In genomic region chr1:165169729-165170128, GRCh38 we compare ENCODE assay signal across 28 cellular contexts.
"Had no signal": no experiment of that assay in that cellular context is flagged by ENCODE, and none has a peak within 500 bp of the region (broad histone marks: within the 10 kb centered on the region; RNA-seq: fewer than 3 reads in every experiment).

No MANE protein-coding gene starts in this region.

- H3K9me3 Mint-ChIP-seq: activated CD4-positive, alpha-beta memory T cell treated with anti-CD3 and anti-CD28 coated beads for 36 hours; activated CD4-positive, alpha-beta T cell treated with anti-CD3 and anti-CD28 coated beads, Interleukin-2, amount 10 ng/mL, durations not matched to agents 24 days and 14 days; activated naive CD4-positive, alpha-beta T cell treated with anti-CD3 and anti-CD28 coated beads, Interleukin-2, amount 10 ng/mL, durations not matched to agents 7 days and 5 days; activated naive CD8-positive, alpha-beta T cell treated with anti-CD3 and anti-CD28 coated beads, Interleukin-2, amount 10 ng/mL, durations not matched to agents 7 days and 5 days; activated T-cell treated with anti-CD3 and anti-CD28 coated beads, Interleukin-2, amount 50 U/mL, for 24 hours; brain; central memory CD8-positive, alpha-beta T cell; dendritic cell treated with granulocyte-macrophage colony-stimulating factor and Interleukin-4, amounts not matched to agents 40 ng/mL and 50 ng/mL, for 4 days; endodermal cell had no signal

- H3K9me3 ChIP-seq: ascending aorta, esophagus muscularis mucosa had no signal

- H3K27me3 ChIP-seq: ascending aorta, esophagus muscularis mucosa had no signal

- H3K27me3 Mint-ChIP-seq: activated CD4-positive, alpha-beta T cell treated with anti-CD3 and anti-CD28 coated beads, Interleukin-2, amount 10 ng/mL, durations not matched to agents 24 days and 14 days; activated naive CD8-positive, alpha-beta T cell treated with anti-CD3 and anti-CD28 coated beads, Interleukin-2, amount 10 ng/mL, durations not matched to agents 7 days and 5 days; central memory CD8-positive, alpha-beta T cell had no signal

- H3K4me3 Mint-ChIP-seq: activated CD4-positive, alpha-beta memory T cell treated with anti-CD3 and anti-CD28 coated beads for 36 hours; activated CD4-positive, alpha-beta T cell treated with anti-CD3 and anti-CD28 coated beads for 36 hours; activated CD4-positive, alpha-beta T cell treated with anti-CD3 and anti-CD28 coated beads, Interleukin-2, amount 10 ng/mL, durations not matched to agents 24 days and 14 days; activated CD8-positive, alpha-beta memory T cell treated with anti-CD3 and anti-CD28 coated beads, Interleukin-2, amount 10 ng/mL, durations not matched to agents 7 days and 5 days; activated CD8-positive, alpha-beta T cell treated with anti-CD3 and anti-CD28 coated beads, Interleukin-2, amount 10 ng/mL, durations not matched to agents 7 days and 5 days; activated naive CD4-positive, alpha-beta T cell treated with anti-CD3 and anti-CD28 coated beads, Interleukin-2, amount 10 ng/mL, durations not matched to agents 7 days and 5 days; activated naive CD8-positive, alpha-beta T cell treated with anti-CD3 and anti-CD28 coated beads, Interleukin-2, amount 10 ng/mL, durations not matched to agents 7 days and 5 days; activated T-cell treated with anti-CD3 and anti-CD28 coated beads, Interleukin-2, amount 50 U/mL, for 24 hours; activated T-cell treated with anti-CD3 and anti-CD28 coated beads, Interleukin-2, amount 50 U/mL, for 72 hours; brain; central memory CD8-positive, alpha-beta T cell; dendritic cell treated with granulocyte-macrophage colony-stimulating factor and Interleukin-4, amounts not matched to agents 40 ng/mL and 50 ng/mL, for 4 days; endodermal cell had no signal

- H3K36me3 Mint-ChIP-seq: activated CD4-positive, alpha-beta memory T cell treated with anti-CD3 and anti-CD28 coated beads for 36 hours; activated CD8-positive, alpha-beta memory T cell treated with anti-CD3 and anti-CD28 coated beads, Interleukin-2, amount 10 ng/mL, durations not matched to agents 7 days and 5 days; activated naive CD4-positive, alpha-beta T cell treated with anti-CD3 and anti-CD28 coated beads, Interleukin-2, amount 10 ng/mL, durations not matched to agents 7 days and 5 days; activated naive CD4-positive, alpha-beta T cell treated with anti-CD3 and anti-CD28 coated beads, Interleukin-2, amount 50 U/mL, for 72 hours; activated naive CD8-positive, alpha-beta T cell treated with anti-CD3 and anti-CD28 coated beads, Interleukin-2, amount 10 ng/mL, durations not matched to agents 7 days and 5 days; brain had no signal

- H3K27ac ChIP-seq: ascending aorta, coronary artery, dorsolateral prefrontal cortex, esophagus muscularis mucosa had no signal

- DNase-seq: activated CD4-positive, alpha-beta memory T cell treated with anti-CD3 and anti-CD28 coated beads for 36 hours; activated CD4-positive, alpha-beta T cell treated with anti-CD3 and anti-CD28 coated beads for 36 hours; activated CD4-positive, alpha-beta T cell treated with anti-CD3 and anti-CD28 coated beads, Interleukin-2, amount 10 ng/mL, durations not matched to agents 24 days and 14 days; activated CD4-positive, CD25-positive, alpha-beta regulatory T cell; activated CD4-positive, CD25-positive, alpha-beta regulatory T cell treated with anti-CD3 and anti-CD28 coated beads, Interleukin-2, amount 50 U/mL, for 72 hours; activated CD8-positive, alpha-beta memory T cell treated with anti-CD3 and anti-CD28 coated beads, Interleukin-2, amount 10 ng/mL, durations not matched to agents 7 days and 5 days; activated CD8-positive, alpha-beta memory T cell treated with anti-CD3 and anti-CD28 coated beads, Interleukin-2, amount 50 U/mL, for 4 hours; activated CD8-positive, alpha-beta T cell treated with anti-CD3 and anti-CD28 coated beads, Interleukin-2, amount 10 ng/mL, durations not matched to agents 7 days and 5 days; activated gamma-delta T cell; activated naive CD4-positive, alpha-beta T cell; activated naive CD4-positive, alpha-beta T cell treated with anti-CD3 and anti-CD28 coated beads, Interleukin-2, amount 10 ng/mL, durations not matched to agents 7 days and 5 days; activated naive CD8-positive, alpha-beta T cell treated with anti-CD3 and anti-CD28 coated beads, Interleukin-2, amount 10 ng/mL, durations not matched to agents 7 days and 5 days; activated T-cell treated with anti-CD3 and anti-CD28 coated beads, Interleukin-2, amount 50 U/mL, for 24 hours; activated T-cell treated with anti-CD3 and anti-CD28 coated beads, Interleukin-2, amount 50 U/mL, for 72 hours; dorsolateral prefrontal cortex; effector memory CD4-positive, alpha-beta T cell; endodermal cell; erythroblast; foreskin melanocyte; head of caudate nucleus; T-helper 2 cell had no signal

- ATAC-seq: activated CD4-positive, alpha-beta T cell treated with anti-CD3 and anti-CD28 coated beads for 36 hours; activated CD8-positive, alpha-beta memory T cell treated with anti-CD3 and anti-CD28 coated beads, Interleukin-2, amount 10 ng/mL, durations not matched to agents 7 days and 5 days; activated CD8-positive, alpha-beta T cell treated with anti-CD3 and anti-CD28 coated beads, Interleukin-2, amount 10 ng/mL, durations not matched to agents 7 days and 5 days; activated naive CD4-positive, alpha-beta T cell treated with anti-CD3 and anti-CD28 coated beads, Interleukin-2, amount 50 U/mL, for 72 hours; activated T-cell treated with anti-CD3 and anti-CD28 coated beads, Interleukin-2, amount 50 U/mL, for 72 hours had no signal

- H3K27ac Mint-ChIP-seq: activated CD4-positive, alpha-beta memory T cell treated with anti-CD3 and anti-CD28 coated beads for 36 hours; activated CD4-positive, alpha-beta T cell treated with anti-CD3 and anti-CD28 coated beads for 36 hours; activated CD4-positive, alpha-beta T cell treated with anti-CD3 and anti-CD28 coated beads, Interleukin-2, amount 10 ng/mL, durations not matched to agents 24 days and 14 days; activated CD8-positive, alpha-beta memory T cell treated with anti-CD3 and anti-CD28 coated beads, Interleukin-2, amount 10 ng/mL, durations not matched to agents 7 days and 5 days; activated CD8-positive, alpha-beta T cell treated with anti-CD3 and anti-CD28 coated beads, Interleukin-2, amount 10 ng/mL, durations not matched to agents 7 days and 5 days; activated naive CD4-positive, alpha-beta T cell treated with anti-CD3 and anti-CD28 coated beads, Interleukin-2, amount 10 ng/mL, durations not matched to agents 7 days and 5 days; activated naive CD4-positive, alpha-beta T cell treated with anti-CD3 and anti-CD28 coated beads, Interleukin-2, amount 50 U/mL, for 72 hours; activated naive CD8-positive, alpha-beta T cell treated with anti-CD3 and anti-CD28 coated beads, Interleukin-2, amount 10 ng/mL, durations not matched to agents 7 days and 5 days; activated T-cell treated with anti-CD3 and anti-CD28 coated beads, Interleukin-2, amount 50 U/mL, for 24 hours; activated T-cell treated with anti-CD3 and anti-CD28 coated beads, Interleukin-2, amount 50 U/mL, for 72 hours; brain; dendritic cell treated with granulocyte-macrophage colony-stimulating factor and Interleukin-4, amounts not matched to agents 40 ng/mL and 50 ng/mL, for 4 days; endodermal cell had no signal

- H3K4me1 ChIP-seq: ascending aorta, esophagus muscularis mucosa had no signal

- H3K36me3 ChIP-seq: ascending aorta, esophagus muscularis mucosa had no signal

- H3K4me1 Mint-ChIP-seq: activated CD4-positive, alpha-beta T cell treated with anti-CD3 and anti-CD28 coated beads for 36 hours; activated CD4-positive, alpha-beta T cell treated with anti-CD3 and anti-CD28 coated beads, Interleukin-2, amount 10 ng/mL, durations not matched to agents 24 days and 14 days; activated CD8-positive, alpha-beta memory T cell treated with anti-CD3 and anti-CD28 coated beads, Interleukin-2, amount 10 ng/mL, durations not matched to agents 7 days and 5 days; activated naive CD4-positive, alpha-beta T cell treated with anti-CD3 and anti-CD28 coated beads, Interleukin-2, amount 10 ng/mL, durations not matched to agents 7 days and 5 days; activated naive CD8-positive, alpha-beta T cell treated with anti-CD3 and anti-CD28 coated beads, Interleukin-2, amount 10 ng/mL, durations not matched to agents 7 days and 5 days; brain; central memory CD8-positive, alpha-beta T cell had no signal

- H3K4me3 ChIP-seq: ascending aorta, coronary artery, dorsolateral prefrontal cortex, esophagus muscularis mucosa had no signal
